1 cellular context compared by ENCODE assay signal in the genomic region with DNA sequence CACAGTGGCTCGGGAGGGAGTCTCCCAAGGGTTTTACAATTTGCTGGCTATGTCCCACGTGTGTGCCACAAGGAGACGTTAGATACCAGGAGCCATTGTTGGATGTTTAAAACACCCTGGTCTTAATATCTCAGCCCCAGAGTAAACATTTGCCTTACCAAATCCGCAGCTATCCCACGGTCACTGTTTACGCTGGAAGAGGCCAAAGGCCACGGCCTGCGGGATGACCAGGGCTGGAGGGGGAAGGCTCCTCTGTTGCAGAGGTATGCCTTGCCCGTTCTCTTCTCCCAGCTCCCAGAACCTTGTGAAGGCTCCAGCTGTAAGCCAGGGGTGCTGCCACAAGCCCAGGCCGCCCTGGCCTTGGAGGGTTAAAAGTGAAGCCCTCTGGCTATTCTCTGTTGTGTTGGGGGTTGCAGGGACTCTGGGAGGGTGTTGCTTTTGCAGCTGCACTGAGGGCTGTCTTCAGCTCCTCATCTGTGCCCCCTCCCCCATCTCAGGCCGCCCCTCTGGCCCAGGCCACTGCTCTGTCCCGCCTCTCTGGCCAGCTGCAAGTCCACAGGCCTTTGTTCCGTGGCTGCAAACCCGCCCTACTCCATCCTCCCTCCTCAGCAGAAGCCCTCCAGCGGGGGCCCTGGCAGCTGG.
A peak's percentile ranks its signal among the peaks of the same experiment; 100 is the strongest.
TF ChIP-seq lines count a peak whose summit lies in the region.

No MANE protein-coding gene starts in this region.

TF ChIP-seq in WTC11, 78 proteins besides CTCF, POLR2A, EP300 and RAD21 (continued from another document):
- TF ChIP-seq ARID4B (CRISPR knock-in tag; IDR thresholded peaks at IDR 0.05; ENCODE audit: borderline replicate concordance) = peak; percentile 22; the same call in 1 of the 2 replicates
- TF ChIP-seq, protein P1, sequence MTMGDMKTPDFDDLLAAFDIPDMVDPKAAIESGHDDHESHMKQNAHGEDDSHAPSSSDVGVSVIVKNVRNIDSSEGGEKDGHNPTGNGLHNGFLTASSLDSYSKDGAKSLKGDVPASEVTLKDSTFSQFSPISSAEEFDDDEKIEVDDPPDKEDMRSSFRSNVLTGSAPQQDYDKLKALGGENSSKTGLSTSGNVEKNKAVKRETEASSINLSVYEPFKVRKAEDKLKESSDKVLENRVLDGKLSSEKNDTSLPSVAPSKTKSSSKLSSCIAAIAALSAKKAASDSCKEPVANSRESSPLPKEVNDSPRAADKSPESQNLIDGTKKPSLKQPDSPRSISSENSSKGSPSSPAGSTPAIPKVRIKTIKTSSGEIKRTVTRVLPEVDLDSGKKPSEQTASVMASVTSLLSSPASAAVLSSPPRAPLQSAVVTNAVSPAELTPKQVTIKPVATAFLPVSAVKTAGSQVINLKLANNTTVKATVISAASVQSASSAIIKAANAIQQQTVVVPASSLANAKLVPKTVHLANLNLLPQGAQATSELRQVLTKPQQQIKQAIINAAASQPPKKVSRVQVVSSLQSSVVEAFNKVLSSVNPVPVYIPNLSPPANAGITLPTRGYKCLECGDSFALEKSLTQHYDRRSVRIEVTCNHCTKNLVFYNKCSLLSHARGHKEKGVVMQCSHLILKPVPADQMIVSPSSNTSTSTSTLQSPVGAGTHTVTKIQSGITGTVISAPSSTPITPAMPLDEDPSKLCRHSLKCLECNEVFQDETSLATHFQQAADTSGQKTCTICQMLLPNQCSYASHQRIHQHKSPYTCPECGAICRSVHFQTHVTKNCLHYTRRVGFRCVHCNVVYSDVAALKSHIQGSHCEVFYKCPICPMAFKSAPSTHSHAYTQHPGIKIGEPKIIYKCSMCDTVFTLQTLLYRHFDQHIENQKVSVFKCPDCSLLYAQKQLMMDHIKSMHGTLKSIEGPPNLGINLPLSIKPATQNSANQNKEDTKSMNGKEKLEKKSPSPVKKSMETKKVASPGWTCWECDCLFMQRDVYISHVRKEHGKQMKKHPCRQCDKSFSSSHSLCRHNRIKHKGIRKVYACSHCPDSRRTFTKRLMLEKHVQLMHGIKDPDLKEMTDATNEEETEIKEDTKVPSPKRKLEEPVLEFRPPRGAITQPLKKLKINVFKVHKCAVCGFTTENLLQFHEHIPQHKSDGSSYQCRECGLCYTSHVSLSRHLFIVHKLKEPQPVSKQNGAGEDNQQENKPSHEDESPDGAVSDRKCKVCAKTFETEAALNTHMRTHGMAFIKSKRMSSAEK (CRISPR knock-in tag; IDR thresholded peaks at IDR 0.05; ENCODE audit: borderline replicate concordance) = no peak
